12 cellular contexts compared by ENCODE assay signal in genomic region chr2:3349211-3349693, GRCh38. TPM values are rescaled to one million over a fixed set of nuclear protein-coding genes. Genes with fewer than 3 reads are reported as not detected.
DNase-seq lines count a peak whose midpoint lies in the region; ATAC-seq and TF ChIP-seq lines count a peak whose summit lies in the region.
"Had no signal": no experiment of that assay in that cellular context is flagged by ENCODE, and none has a peak within 500 bp of the region (broad histone marks: within the 10 kb centered on the region; RNA-seq: fewer than 3 reads in every experiment).

No MANE protein-coding gene starts in this region.

- H3K27ac Mint-ChIP-seq in neural progenitor cell, result peak overlapping the region; percentile 72

- CTCF ChIA-PET in PC-9 (lab: Charles Lee), result no interaction called here

- no peak overlapping the region for H3K4me3 Mint-ChIP-seq in neural progenitor cell

- H3K79me2 ChIP-seq in neural progenitor cell (ENCODE audit: low read depth) (no peaks in the 10 kb centered on the region), PC-9 (ENCODE audit: low read depth) (no peaks in the 10 kb centered on the region; the same call in 1 of the 2 replicates)

- H3K36me3 Mint-ChIP-seq in neural progenitor cell, result peaks cover 31% of the 10 kb centered on the region

- POLR2A ChIA-PET in PC-9 (lab: Charles Lee; ENCODE audit: unreplicated experiment), result no interaction called here

- no peaks in the 10 kb centered on the region for H3K9me2 ChIP-seq in PC-9 (ENCODE audit: insufficient read depth)

- no peak overlapping the region for H2AFZ ChIP-seq in neural progenitor cell (replicated peaks)
- no peak overlapping the region for H2AFZ ChIP-seq in PC-9

- peaks cover 3% of the 10 kb centered on the region for H3K4me1 Mint-ChIP-seq in neural progenitor cell

- H3K4me2 ChIP-seq in neural progenitor cell, result no peak overlapping the region
- no peak overlapping the region for H3K4me2 ChIP-seq in PC-9

- no peak for TF ChIP-seq CTCF in C4-2B (conservative IDR thresholded peaks at IDR 0.05)
- TF ChIP-seq CTCF in dorsolateral prefrontal cortex (IDR thresholded peaks at IDR 0.05 in 54 of 56, conservative IDR thresholded peaks at IDR 0.05 in 2 of 56; ENCODE audit: low read depth in 1 of 56, partially characterized antibody in 56 of 56), result no peak
- no peak for TF ChIP-seq CTCF in neural progenitor cell (IDR thresholded peaks at IDR 0.05)
- no peak for TF ChIP-seq CTCF in GM10266 (IDR thresholded peaks at IDR 0.05; ENCODE audit: control insufficient read depth, insufficient read depth, low read depth, missing control alignments)
- TF ChIP-seq CTCF in PC-9 (conservative IDR thresholded peaks at IDR 0.05), result no peak

- H4K20me1 ChIP-seq in neural progenitor cell (ENCODE audit: low read depth) (no peaks in the 10 kb centered on the region), PC-9 (ENCODE audit: insufficient read depth) (no peaks in the 10 kb centered on the region)

- peak overlapping the region in 44 of 59 donors; percentile 5 to 53 (median 32) for H3K4me3 ChIP-seq in dorsolateral prefrontal cortex
- no peak overlapping the region for H3K4me3 ChIP-seq in neural progenitor cell
- no peak overlapping the region for H3K4me3 ChIP-seq in PC-9

- no peak for ATAC-seq in GM21360 (IDR thresholded peaks at IDR 0.05; ENCODE audit: unreplicated experiment)

- H3K4me1 ChIP-seq in neural progenitor cell (no peaks in the 10 kb centered on the region), PC-9 (replicated peaks; ENCODE audit: insufficient read depth) (no peaks in the 10 kb centered on the region)

- H3K36me3 ChIP-seq in neural progenitor cell, result no peaks in the 10 kb centered on the region
- peaks cover 11% of the 10 kb centered on the region for H3K36me3 ChIP-seq in PC-9 (ENCODE audit: low read depth)

- no peaks in the 10 kb centered on the region for H3F3A ChIP-seq in neural progenitor cell (ENCODE audit: low read depth)
- H3F3A ChIP-seq in PC-9 (ENCODE audit: insufficient read depth, low read depth), result no peaks in the 10 kb centered on the region

- H3K27ac ChIP-seq in C4-2B, result peak overlapping the region; percentile 75
- peak overlapping the region in 55 of 59 donors; percentile 16 to 91 (median 71) for H3K27ac ChIP-seq in dorsolateral prefrontal cortex
- H3K27ac ChIP-seq in neural progenitor cell, result no peak overlapping the region
- no peak overlapping the region for H3K27ac ChIP-seq in PC-9
- H3K27ac ChIP-seq: HL-60 had no signal

- H3K27me3 Mint-ChIP-seq in neural progenitor cell (ENCODE audit: insufficient read depth, low read depth), result peaks cover 2% of the 10 kb centered on the region

- peaks cover 4% of the 10 kb centered on the region for H3K9me3 Mint-ChIP-seq in neural progenitor cell

- DNase-seq in NCI-H187 treated with DMSO at 0.1 percent for 48 hours (lab: John Stamatoyannopoulos, UW) (peak; percentile 40), dorsolateral prefrontal cortex (peak; percentile 27 to 87 (median 76)), neural progenitor cell (ENCODE audit: low spot score) (no peak), GM10266 (ENCODE audit: extremely low spot score) (no peak), PC-9 (no peak), T-helper 1 cell (no peak)
- DNase-seq: H7, islet precursor cell, NCI-H446 treated with DMSO at 0.1 percent for 48 hours had no signal

- no peaks in the 10 kb centered on the region for H3K27me3 ChIP-seq in dorsolateral prefrontal cortex
- no peaks in the 10 kb centered on the region for H3K27me3 ChIP-seq in neural progenitor cell
- H3K27me3 ChIP-seq in PC-9 (ENCODE audit: insufficient read depth, low read depth), result no peaks in the 10 kb centered on the region

- intact Hi-C loops in dorsolateral prefrontal cortex (cut with DNase I), result no loop called here
- intact Hi-C loops in PC-9 (cut with micrococcal nuclease; ENCODE audit: unreplicated experiment), result no loop called here

- BruUV-seq in PC-9 (replicated peaks; lab: Mats Ljungman, UMichigan), result no TSS peak

- H3K9ac ChIP-seq in neural progenitor cell, result no peak overlapping the region

- H3K9me3 ChIP-seq in neural progenitor cell (ENCODE audit: low read depth) (no peaks in the 10 kb centered on the region), PC-9 (ENCODE audit: insufficient read depth, low read depth) (no peaks in the 10 kb centered on the region)

RNA-seq across cellular contexts. Expression of gene EIPR1, which starts 28.4 kb away (rescaled TPM):
- total RNA-seq in dorsolateral prefrontal cortex (10 to 100 TPM; 30.3 to 59.7 (median 46.2) TPM), neural progenitor cell (ENCODE audit: low replicate concordance) (57.1 and 73.0 TPM in 2 replicates), PC-9 (2021) (40.4 and 40.6 TPM in 2 replicates)

RNA-seq across cellular contexts. Expression of gene TRAPPC12, which starts 30.2 kb away (rescaled TPM):
- 100 to 1,000 TPM; 132 to 231 (median 178) TPM for total RNA-seq in dorsolateral prefrontal cortex
- total RNA-seq in neural progenitor cell (ENCODE audit: low replicate concordance), result 59.5 and 70.3 TPM in 2 replicates
- 69.3 and 77.6 TPM in 2 replicates for total RNA-seq in PC-9 (2021)

Comparison
In these comparisons a context has a peak if more than half of its experiments do, and no peak if none do; other contexts are left out.
1. H3K27ac ChIP-seq: peak in C4-2B (single experiment) and dorsolateral prefrontal cortex (55 of 59); none in neural progenitor cell (single experiment) and PC-9 (single experiment).
2. DNase-seq: peak in NCI-H187 treated with DMSO at 0.1 percent for 48 hours (single experiment) and dorsolateral prefrontal cortex (10 of 10); none in neural progenitor cell (single experiment), GM10266 (single experiment), PC-9 (0 of 2) and T-helper 1 cell (0 of 5).
3. H3K4me3 ChIP-seq: peak in dorsolateral prefrontal cortex (44 of 59); none in neural progenitor cell (single experiment) and PC-9 (single experiment).